ENCODE assay signal across 8 cellular contexts in genomic region chr1:58858344-58858673, GRCh38.
A peak's percentile ranks its signal among the peaks of the same experiment; 100 is the strongest.
DNase-seq lines count a peak whose midpoint lies in the region; ATAC-seq lines count a peak whose summit lies in the region.

No MANE protein-coding gene starts in this region.

- H3K9me2 ChIP-seq in GM23248 (ENCODE audit: insufficient read depth): no peaks in the 10 kb centered on the region

- H3K4me2 ChIP-seq in GM23248 (ENCODE audit: unreplicated experiment): no peak overlapping the region

- in situ Hi-C loops in G401 (cut with HindIII; ENCODE audit: low sequenced_read_pairs): no loop called here
- in situ Hi-C loops in GM23248 (cut with MboI): no loop called here

- no peak overlapping the region for H3K9ac ChIP-seq in GM23248

- no peaks in the 10 kb centered on the region for H3K9me3 ChIP-seq in GM23248 (ENCODE audit: low read depth)

- peak overlapping the region; percentile 83 for H3K27ac Mint-ChIP-seq in activated T-cell treated with anti-CD3 and anti-CD28 coated beads, Interleukin-2, amount 50 U/mL, for 72 hours
- peak overlapping the region; percentile 78 to 85 for H3K27ac Mint-ChIP-seq in natural killer cell treated with Interleukin-12 subunit alpha and Interleukin-12 subunit beta and Interleukin-15 and Interleukin-18, amount 100 ng/mL, for 72 hours

- H3K4me3 ChIP-seq in GM23248: no peak overlapping the region

- H4K20me1 ChIP-seq in GM23248 (ENCODE audit: insufficient read depth): no peaks in the 10 kb centered on the region

- H3K79me2 ChIP-seq in GM23248 (ENCODE audit: insufficient read depth): no peaks in the 10 kb centered on the region

- H3K36me3 Mint-ChIP-seq in activated T-cell treated with anti-CD3 and anti-CD28 coated beads, Interleukin-2, amount 50 U/mL, for 72 hours (ENCODE audit: insufficient read depth in 2 of 2): no peaks in the 10 kb centered on the region
- H3K36me3 Mint-ChIP-seq in natural killer cell treated with Interleukin-12 subunit alpha and Interleukin-12 subunit beta and Interleukin-15 and Interleukin-18, amount 100 ng/mL, for 72 hours: no peaks in the 10 kb centered on the region

- H3K36me3 ChIP-seq in GM23248 (ENCODE audit: low read depth): no peaks in the 10 kb centered on the region

- no peaks in the 10 kb centered on the region for H3K27me3 Mint-ChIP-seq in activated T-cell treated with anti-CD3 and anti-CD28 coated beads, Interleukin-2, amount 50 U/mL, for 72 hours (ENCODE audit: low read depth)
- H3K27me3 Mint-ChIP-seq in natural killer cell treated with Interleukin-12 subunit alpha and Interleukin-12 subunit beta and Interleukin-15 and Interleukin-18, amount 100 ng/mL, for 72 hours: no peaks in the 10 kb centered on the region

- H2AFZ ChIP-seq in GM23248: no peak overlapping the region

- peak overlapping the region; percentile 47 to 68 for H3K4me3 Mint-ChIP-seq in activated T-cell treated with anti-CD3 and anti-CD28 coated beads, Interleukin-2, amount 50 U/mL, for 72 hours
- H3K4me3 Mint-ChIP-seq in natural killer cell treated with Interleukin-12 subunit alpha and Interleukin-12 subunit beta and Interleukin-15 and Interleukin-18, amount 100 ng/mL, for 72 hours: peak overlapping the region; percentile 16

- H3F3A ChIP-seq in GM23248 (ENCODE audit: insufficient read depth): no peaks in the 10 kb centered on the region

- H3K27me3 ChIP-seq in GM23248 (replicated peaks; ENCODE audit: insufficient read depth): no peaks in the 10 kb centered on the region

- 70% methylated on average over 2 of the region's 2 CpGs for WGBS in GM23248 (ENCODE audit: low coverage in 1 of 2, low lambda C conversion rate in 2 of 2, missing lambda C conversion rate in 2 of 2), 2 experiments

- H3K9me3 Mint-ChIP-seq in activated T-cell treated with anti-CD3 and anti-CD28 coated beads, Interleukin-2, amount 50 U/mL, for 72 hours: no peaks in the 10 kb centered on the region
- peaks cover 3% of the 10 kb centered on the region for H3K9me3 Mint-ChIP-seq in natural killer cell treated with Interleukin-12 subunit alpha and Interleukin-12 subunit beta and Interleukin-15 and Interleukin-18, amount 100 ng/mL, for 72 hours

- peak; percentile 16 for ATAC-seq in GM19397 (IDR thresholded peaks at IDR 0.05; ENCODE audit: unreplicated experiment)
- peak; percentile 36 for ATAC-seq in HG03097 (IDR thresholded peaks at IDR 0.05; ENCODE audit: low FRiP score, unreplicated experiment)
- peak; percentile 67 to 76 for ATAC-seq in activated T-cell treated with anti-CD3 and anti-CD28 coated beads, Interleukin-2, amount 50 U/mL, for 72 hours (replicated peaks in 1 of 2)
- peak; percentile 59 to 63 for ATAC-seq in natural killer cell treated with Interleukin-12 subunit alpha and Interleukin-12 subunit beta and Interleukin-15 and Interleukin-18, amount 100 ng/mL, for 72 hours

- peaks cover 49% of the 10 kb centered on the region for H3K4me1 Mint-ChIP-seq in activated T-cell treated with anti-CD3 and anti-CD28 coated beads, Interleukin-2, amount 50 U/mL, for 72 hours (ENCODE audit: low read depth)
- peaks cover 45 to 58% of the 10 kb centered on the region in 2 donors for H3K4me1 Mint-ChIP-seq in natural killer cell treated with Interleukin-12 subunit alpha and Interleukin-12 subunit beta and Interleukin-15 and Interleukin-18, amount 100 ng/mL, for 72 hours (ENCODE audit: low read depth in 2 of 2)

- DNase-seq in activated T-cell treated with anti-CD3 and anti-CD28 coated beads, Interleukin-2, amount 50 U/mL, for 72 hours: peak; percentile 22 to 26
- DNase-seq in natural killer cell treated with Interleukin-12 subunit alpha and Interleukin-12 subunit beta and Interleukin-15 and Interleukin-18, amount 100 ng/mL, for 72 hours (ENCODE audit: low spot score): no peak
- DNase-seq in G401 (ENCODE audit: low spot score) (no peak), GM23248 (no peak), CD1c-positive myeloid dendritic cell (ENCODE audit: extremely low spot score) (no peak), NCI-H1930 (lab: John Stamatoyannopoulos, UW) (no peak)

- H3K4me1 ChIP-seq in GM23248 (ENCODE audit: insufficient read depth): peaks cover 9% of the 10 kb centered on the region

- no peak overlapping the region for H3K27ac ChIP-seq in GM23248

Comparison
In these comparisons a context has a peak if more than half of its experiments do, and no peak if none do; other contexts are left out.
1. ATAC-seq: peak in every context shown above with its lines; median percentile 72 in activated T-cell treated with anti-CD3 and anti-CD28 coated beads, Interleukin-2, amount 50 U/mL, for 72 hours; 61 in natural killer cell treated with Interleukin-12 subunit alpha and Interleukin-12 subunit beta and Interleukin-15 and Interleukin-18, amount 100 ng/mL, for 72 hours; 36 in HG03097; 16 in GM19397.
2. DNase-seq: peak in activated T-cell treated with anti-CD3 and anti-CD28 coated beads, Interleukin-2, amount 50 U/mL, for 72 hours (2 of 2); none in natural killer cell treated with Interleukin-12 subunit alpha and Interleukin-12 subunit beta and Interleukin-15 and Interleukin-18, amount 100 ng/mL, for 72 hours (single experiment), G401 (single experiment), GM23248 (single experiment), CD1c-positive myeloid dendritic cell (single experiment) and NCI-H1930 (0 of 2).